Comparison of ENCODE assay signal across 13 cellular contexts in the genomic region with DNA sequence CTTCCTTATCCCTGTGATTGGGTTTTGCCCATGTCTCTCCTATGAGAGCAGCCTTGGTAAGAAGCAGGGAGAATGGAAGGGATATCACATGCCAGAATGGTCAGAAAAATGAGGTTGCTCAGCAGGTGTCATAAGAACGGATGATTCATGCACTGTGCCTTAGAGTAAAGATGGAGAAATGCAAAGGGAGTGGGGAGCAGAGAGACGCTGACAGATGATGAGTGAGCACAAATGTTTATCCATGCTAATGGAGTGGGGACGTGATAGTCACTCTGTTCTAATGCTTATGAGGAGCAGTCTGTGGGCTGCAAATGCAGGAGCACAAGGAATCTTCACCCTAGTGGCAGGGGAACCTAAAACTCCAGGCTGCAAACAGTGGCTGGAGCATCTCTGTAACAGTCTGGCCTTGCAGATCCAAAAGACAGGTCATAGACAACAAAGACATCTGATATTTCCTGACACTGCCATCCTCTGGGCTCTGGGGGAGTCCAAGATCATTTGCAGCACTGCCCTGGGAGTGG.
A peak's percentile ranks its signal among the peaks of the same experiment; 100 is the strongest.
DNase-seq lines count a peak whose midpoint lies in the region; ATAC-seq, FAIRE-seq and TF ChIP-seq lines count a peak whose summit lies in the region.
"Had no signal": no experiment of that assay in that cellular context is flagged by ENCODE, and none has a peak within 500 bp of the region (broad histone marks: within the 10 kb centered on the region; RNA-seq: fewer than 3 reads in every experiment).

No MANE protein-coding gene starts in this region.

- no peak for FAIRE-seq in frontal cortex (lab: Jason Lieb, UNC)
- FAIRE-seq: keratinocyte had no signal

- H3K4me1 Mint-ChIP-seq in CD4-positive, alpha-beta T cell (ENCODE audit: low read depth): peaks cover 24% of the 10 kb centered on the region

- TF ChIP-seq CTCF in RWPE2 (IDR thresholded peaks at IDR 0.05; ENCODE audit: poor library complexity, severe bottlenecking): no peak
- TF ChIP-seq CTCF in sigmoid colon (IDR thresholded peaks at IDR 0.05): no peak
- no peak for TF ChIP-seq CTCF in GM10266 (IDR thresholded peaks at IDR 0.05; ENCODE audit: control insufficient read depth, insufficient read depth, low read depth, missing control alignments)
- no peak for TF ChIP-seq CTCF in CD4-positive, alpha-beta T cell (IDR thresholded peaks at IDR 0.05)

- no peaks in the 10 kb centered on the region for H3K36me3 ChIP-seq in RWPE2 (ENCODE audit: low read depth)
- H3K36me3 ChIP-seq in sigmoid colon: no peaks in the 10 kb centered on the region
- H3K36me3 ChIP-seq: tibial nerve had no signal

- CTCF ChIA-PET in CD4-positive, alpha-beta T cell (lab: Charles Lee): no interaction called here

- POLR2A ChIA-PET in CD4-positive, alpha-beta T cell (lab: Charles Lee): no interaction called here

- peaks cover 13% of the 10 kb centered on the region for H3K27me3 ChIP-seq in RWPE2 (ENCODE audit: insufficient read depth, poor library complexity, severe bottlenecking)
- H3K27me3 ChIP-seq in sigmoid colon: no peaks in the 10 kb centered on the region
- H3K27me3 ChIP-seq in CD4-positive, alpha-beta T cell (ENCODE audit: control insufficient read depth, insufficient read depth, low read length): no peaks in the 10 kb centered on the region
- H3K27me3 ChIP-seq: tibial nerve had no signal

- H3K9me3 Mint-ChIP-seq in CD4-positive, alpha-beta T cell: no peaks in the 10 kb centered on the region
- H3K9me3 Mint-ChIP-seq: activated naive CD4-positive, alpha-beta T cell treated with anti-CD3 and anti-CD28 coated beads, Interleukin-2, amount 50 U/mL, for 24 hours had no signal

- no peak overlapping the region for H3K27ac Mint-ChIP-seq in CD4-positive, alpha-beta T cell
- H3K27ac Mint-ChIP-seq: activated naive CD4-positive, alpha-beta T cell treated with anti-CD3 and anti-CD28 coated beads, Interleukin-2, amount 50 U/mL, for 24 hours had no signal

- H3K4me3 ChIP-seq in RWPE2 (ENCODE audit: severe bottlenecking) (no peak overlapping the region), sigmoid colon (no peak overlapping the region)
- H3K4me3 ChIP-seq: tibial nerve had no signal

- ATAC-seq in RWPE2 (ENCODE audit: low read depth): peak; percentile 54; the same call in 2 of the 3 replicates
- no peak for ATAC-seq in CD4-positive, alpha-beta T cell (ENCODE audit: poor library complexity)

- WGBS in sigmoid colon, 2 donors: 76% methylated on average over 3 of the region's 3 CpGs

- TF ChIP-seq EP300 in sigmoid colon (IDR thresholded peaks at IDR 0.05): no peak

- DNase-seq in HCEC 1CT (peak; percentile 88), RWPE2 (ENCODE audit: low spot score) (no peak), fibroblast of peridontal ligament (ENCODE audit: extremely low read depth) (peak; percentile 77), sigmoid colon (peak; percentile 12), retina (no peak), frontal cortex (ENCODE audit: low spot score in 2 of 2) (no peak), GM10266 (ENCODE audit: extremely low spot score) (no peak)
- no peak for DNase-seq in CD4-positive, alpha-beta T cell
- DNase-seq: activated CD4-positive, alpha-beta T cell treated with anti-CD3 and anti-CD28 coated beads, Interleukin-2, amount 50 U/mL, for 48 hours; NCI-H510A had no signal

- H3K4me3 Mint-ChIP-seq in CD4-positive, alpha-beta T cell: no peak overlapping the region
- H3K4me3 Mint-ChIP-seq: activated naive CD4-positive, alpha-beta T cell treated with anti-CD3 and anti-CD28 coated beads, Interleukin-2, amount 50 U/mL, for 24 hours had no signal

- no peaks in the 10 kb centered on the region for H3K9me3 ChIP-seq in RWPE2 (ENCODE audit: severe bottlenecking)
- H3K9me3 ChIP-seq in sigmoid colon: no peaks in the 10 kb centered on the region
- no peaks in the 10 kb centered on the region for H3K9me3 ChIP-seq in CD4-positive, alpha-beta T cell (ENCODE audit: control insufficient read depth, low read length)
- H3K9me3 ChIP-seq: tibial nerve had no signal

- H3K36me3 Mint-ChIP-seq in CD4-positive, alpha-beta T cell (ENCODE audit: low read depth): no peaks in the 10 kb centered on the region
- H3K36me3 Mint-ChIP-seq: activated naive CD4-positive, alpha-beta T cell treated with anti-CD3 and anti-CD28 coated beads, Interleukin-2, amount 50 U/mL, for 24 hours had no signal

- no peak overlapping the region for H3K27ac ChIP-seq in RWPE2 (ENCODE audit: poor library complexity, severe bottlenecking)
- peak overlapping the region in 2 of 4 donors; percentile 17 to 89 for H3K27ac ChIP-seq in sigmoid colon
- H3K27ac ChIP-seq in CD4-positive, alpha-beta T cell (ENCODE audit: low read depth, low read length): no peak overlapping the region
- H3K27ac ChIP-seq: tibial nerve had no signal

- H3K27me3 Mint-ChIP-seq in CD4-positive, alpha-beta T cell: no peaks in the 10 kb centered on the region
- H3K27me3 Mint-ChIP-seq: activated naive CD4-positive, alpha-beta T cell treated with anti-CD3 and anti-CD28 coated beads, Interleukin-2, amount 50 U/mL, for 24 hours had no signal

- intact Hi-C loops in sigmoid colon (cut with DNase I): no loop called here
- intact Hi-C loops in CD4-positive, alpha-beta T cell (cut with DNase I, micrococcal nuclease): loop anchor here (10.0 kb wide), 2 partner anchors 501 to 641 kb away; no protein-coding TSS in a partner anchor

- no peak for TF ChIP-seq POLR2A in sigmoid colon (IDR thresholded peaks at IDR 0.05)

- H3K4me1 ChIP-seq in RWPE2 (ENCODE audit: insufficient read depth, poor library complexity, severe bottlenecking) (no peaks in the 10 kb centered on the region), sigmoid colon (peaks cover 0 to 85% (median 68%) of the 10 kb centered on the region in 4 donors)

Comparison
In these comparisons a context has a peak if more than half of its experiments do, and no peak if none do; other contexts are left out.
1. DNase-seq: peak in HCEC 1CT (single experiment), fibroblast of peridontal ligament (single experiment) and sigmoid colon (single experiment); none in RWPE2 (single experiment), retina (single experiment), frontal cortex (0 of 2), GM10266 (single experiment) and CD4-positive, alpha-beta T cell (0 of 10).